In the genomic region with DNA sequence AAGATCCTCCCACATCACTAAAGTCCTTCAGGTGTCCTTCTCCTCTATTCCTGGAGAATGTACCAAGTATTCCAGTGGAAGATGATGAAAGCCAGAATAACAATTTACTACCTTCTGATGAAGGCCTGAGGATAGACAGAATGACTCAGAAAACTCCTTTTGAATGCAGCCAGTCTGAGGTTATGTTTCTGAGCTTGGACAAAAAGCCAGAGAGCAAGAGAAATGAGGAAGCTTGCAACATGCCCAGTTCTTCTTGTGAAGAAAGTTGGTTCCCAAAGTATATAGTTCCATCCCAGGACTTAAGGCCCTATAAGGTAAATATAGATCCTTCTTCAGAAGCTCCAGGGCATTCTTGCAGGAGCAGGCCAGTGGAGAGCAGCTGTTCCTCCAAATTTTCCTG, we compare ENCODE assay signal across 20 cellular contexts. TPM values are rescaled to one million over a fixed set of nuclear protein-coding genes. Genes with fewer than 3 reads are reported as not detected.
DNase-seq lines count a peak whose midpoint lies in the region; ATAC-seq and TF ChIP-seq lines count a peak whose summit lies in the region.
"Had no signal": no experiment of that assay in that cellular context is flagged by ENCODE, and none has a peak within 500 bp of the region (broad histone marks: within the 10 kb centered on the region; RNA-seq: fewer than 3 reads in every experiment).

No MANE protein-coding gene starts in this region.

- H3K9me3 Mint-ChIP-seq in CD14-positive monocyte = no peaks in the 10 kb centered on the region
- H3K9me3 Mint-ChIP-seq: GM23338; T-helper 1 cell treated with Interleukin-12 subunit alpha and Interleukin-12 subunit beta and Interleukin-4 antibody, amounts not matched to agents 30 μg/mL and 1 μg/mL, for 36 hours had no signal

- peak overlapping the region; percentile 19 to 80 (median 65) for H3K27ac Mint-ChIP-seq in CD14-positive monocyte
- H3K27ac Mint-ChIP-seq: GM23338; T-helper 1 cell treated with Interleukin-12 subunit alpha and Interleukin-12 subunit beta and Interleukin-4 antibody, amounts not matched to agents 30 μg/mL and 1 μg/mL, for 36 hours had no signal

- TF ChIP-seq POLR2A in thyroid gland (IDR thresholded peaks at IDR 0.05) = no peak

- no peak overlapping the region for H3K4me3 Mint-ChIP-seq in CD14-positive monocyte
- H3K4me3 Mint-ChIP-seq: GM23338; T-helper 1 cell treated with Interleukin-12 subunit alpha and Interleukin-12 subunit beta and Interleukin-4 antibody, amounts not matched to agents 30 μg/mL and 1 μg/mL, for 36 hours had no signal

- ATAC-seq in stimulated activated naive CD8-positive, alpha-beta T cell treated with anti-CD3 and anti-CD28 coated beads, Interleukin-15, Interleukin-2, amounts not matched to agents 100 U/mL and 50 U/mL, for 24 hours = no peak
- no peak for ATAC-seq in HG03571 (IDR thresholded peaks at IDR 0.05; ENCODE audit: unreplicated experiment)
- ATAC-seq: GM23338, HCT116, PC-3 had no signal

- H3K27ac ChIP-seq in neutrophil = peak overlapping the region; percentile 79
- no peak overlapping the region for H3K27ac ChIP-seq in thyroid gland
- H3K27ac ChIP-seq: C4-2B, KMS-11 had no signal

- H3K4me3 ChIP-seq in neutrophil (ENCODE audit: low read depth in 1 of 2, low read length in 1 of 2) (no peak overlapping the region), thyroid gland (replicated peaks in 1 of 3) (no peak overlapping the region)
- H3K4me3 ChIP-seq: GM23338 had no signal

- DNase-seq in CD14-positive monocyte (ENCODE audit: low spot score) (no peak), Kasumi-1 (lab: John Stamatoyannopoulos, UW) (peak; percentile 60 to 64), OCI-M1 (lab: John Stamatoyannopoulos, UW) (peak; percentile 17), thyroid gland (no peak)
- DNase-seq in stimulated activated naive CD8-positive, alpha-beta T cell treated with anti-CD3 and anti-CD28 coated beads, Interleukin-15, Interleukin-2, amounts not matched to agents 100 U/mL and 50 U/mL, for 24 hours = no peak
- DNase-seq: Caco-2, GDM1, NCI-H1105, NCI-H2081 treated with DMSO at 0.1 percent for 48 hours, PC-3, RPMI8226, SHP77 treated with DMSO at 0.1 percent for 48 hours had no signal

- H3K36me3 ChIP-seq in neutrophil (peaks cover 59% of the 10 kb centered on the region), thyroid gland (no peaks in the 10 kb centered on the region)

- peaks cover 11% of the 10 kb centered on the region for H3K4me1 Mint-ChIP-seq in CD14-positive monocyte

- H3K9me3 ChIP-seq in neutrophil = no peaks in the 10 kb centered on the region
- no peaks in the 10 kb centered on the region for H3K9me3 ChIP-seq in thyroid gland
- H3K9me3 ChIP-seq: Caco-2 had no signal

- H3K4me1 ChIP-seq in neutrophil (ENCODE audit: control insufficient read depth in 1 of 2, insufficient read depth in 1 of 2, low read depth in 1 of 2, low read length in 1 of 2) (peaks cover 31 to 38% of the 10 kb centered on the region in 2 experiments), thyroid gland (no peaks in the 10 kb centered on the region)
- H3K4me1 ChIP-seq: Caco-2 had no signal

- intact Hi-C loops in CD14-positive monocyte (cut with micrococcal nuclease) = no loop called here
- intact Hi-C loops in thyroid gland (cut with DNase I) = no loop called here

- TF ChIP-seq CTCF in CD14-positive monocyte (IDR thresholded peaks at IDR 0.05) (no peak), neutrophil (IDR thresholded peaks at IDR 0.05) (no peak), thyroid gland (IDR thresholded peaks at IDR 0.05) (no peak)

- no peaks in the 10 kb centered on the region for H3K27me3 ChIP-seq in neutrophil
- no peaks in the 10 kb centered on the region for H3K27me3 ChIP-seq in thyroid gland

- H3K27me3 Mint-ChIP-seq in CD14-positive monocyte (ENCODE audit: low read depth in 3 of 3) = no peaks in the 10 kb centered on the region

- H3K36me3 Mint-ChIP-seq in CD14-positive monocyte = peaks cover 81 to 96% of the 10 kb centered on the region in 2 donors

RNA-seq across cellular contexts. Expression of a gene that starts 54.6 kb away (rescaled TPM):
- polyA plus RNA-seq in CD14-positive monocyte = 1 to 10 TPM; 1.8 to 3.0 TPM
- total RNA-seq in thyroid gland = 1 to 10 TPM; 5.1 to 6.6 (median 5.9) TPM

RNA-seq across cellular contexts. Expression of a gene that starts 58.7 kb away (rescaled TPM):
- 10 to 100 TPM; 56.9 to 59.7 TPM for polyA plus RNA-seq in CD14-positive monocyte
- 10 to 100 TPM in 3 of 4 donors, 1 to 10 TPM in 1; 8.0 to 26.6 (median 17.6) TPM for total RNA-seq in thyroid gland
- total RNA-seq: Caco-2, HT-29, PC-3 had no signal

Comparison
In these comparisons a context has a peak if more than half of its experiments do, and no peak if none do; other contexts are left out.
1. DNase-seq: peak in Kasumi-1 (2 of 2) and OCI-M1 (single experiment); none in CD14-positive monocyte (single experiment), stimulated activated naive CD8-positive, alpha-beta T cell treated with anti-CD3 and anti-CD28 coated beads, Interleukin-15, Interleukin-2, amounts not matched to agents 100 U/mL and 50 U/mL, for 24 hours (single experiment) and thyroid gland (0 of 2).